Comparison of ENCODE assay signal across 15 cellular contexts in the genomic region with DNA sequence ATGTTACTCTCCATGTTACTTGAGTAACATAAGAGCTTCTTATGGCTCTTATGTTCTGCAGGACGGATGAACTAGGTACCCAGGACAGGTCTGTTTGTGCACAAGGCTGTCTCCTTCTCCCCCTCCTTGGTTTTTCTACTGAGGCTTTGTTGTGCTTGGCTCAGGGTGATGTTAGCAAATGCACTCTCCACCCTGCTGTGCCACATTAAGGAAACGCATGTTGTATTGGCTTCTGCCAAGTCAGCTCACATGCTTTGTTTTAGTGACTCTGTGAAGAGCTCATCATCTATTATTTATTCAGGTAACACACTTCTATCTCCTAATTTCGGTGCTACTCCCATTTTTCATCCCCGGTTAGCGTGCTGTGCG.
DNase-seq lines count a peak whose midpoint lies in the region; ATAC-seq and TF ChIP-seq lines count a peak whose summit lies in the region.
"Had no signal": no experiment of that assay in that cellular context is flagged by ENCODE, and none has a peak within 500 bp of the region (broad histone marks: within the 10 kb centered on the region; RNA-seq: fewer than 3 reads in every experiment).

No MANE protein-coding gene starts in this region.

- H3K4me3 ChIP-seq in prostate gland, result no peak overlapping the region
- H3K4me3 ChIP-seq: skin epidermis had no signal

- no peaks in the 10 kb centered on the region for H3K9me3 Mint-ChIP-seq in brain
- H3K9me3 Mint-ChIP-seq in activated T-helper 1 cell treated with anti-CD3 and anti-CD28 coated beads, Interleukin-12 subunit alpha, Interleukin-12 subunit beta, Interleukin-2, Interleukin-4 antibody, amounts not matched to agents 30 ng/mL and 10 ng/mL and 1 ng/mL, durations not matched to agents 14 hours and 24 hours and 36 hours, result no peaks in the 10 kb centered on the region
- H3K9me3 Mint-ChIP-seq in activated T-helper 17 cell treated with anti-CD3 and anti-CD28 coated beads, Interleukin-2, amount 50 U/mL, for 72 hours, result no peaks in the 10 kb centered on the region

- H3K36me3 Mint-ChIP-seq in brain, result peaks cover 5% of the 10 kb centered on the region
- peaks cover 17% of the 10 kb centered on the region for H3K36me3 Mint-ChIP-seq in activated T-helper 1 cell treated with anti-CD3 and anti-CD28 coated beads, Interleukin-12 subunit alpha, Interleukin-12 subunit beta, Interleukin-2, Interleukin-4 antibody, amounts not matched to agents 30 ng/mL and 10 ng/mL and 1 ng/mL, durations not matched to agents 14 hours and 24 hours and 36 hours (ENCODE audit: low read depth)
- peaks cover 5% of the 10 kb centered on the region for H3K36me3 Mint-ChIP-seq in activated T-helper 17 cell treated with anti-CD3 and anti-CD28 coated beads, Interleukin-2, amount 50 U/mL, for 72 hours (ENCODE audit: low read depth)

- ATAC-seq in activated T-helper 17 cell treated with anti-CD3 and anti-CD28 coated beads, Interleukin-2, amount 50 U/mL, for 72 hours (replicated peaks), result no peak

- intact Hi-C loops in prostate gland (cut with DNase I), result no loop called here
- intact Hi-C loops in activated T-helper 1 cell treated with anti-CD3 and anti-CD28 coated beads, Interleukin-12 subunit alpha, Interleukin-12 subunit beta, Interleukin-2, Interleukin-4 antibody, amounts not matched to agents 30 ng/mL and 10 ng/mL and 1 ng/mL, durations not matched to agents 14 hours and 24 hours and 36 hours (cut with micrococcal nuclease), result no loop called here

- H3K27ac Mint-ChIP-seq in brain, result peak overlapping the region in 4 of 5 experiments; percentile 24 to 63 (median 45)
- no peak overlapping the region for H3K27ac Mint-ChIP-seq in activated T-helper 1 cell treated with anti-CD3 and anti-CD28 coated beads, Interleukin-12 subunit alpha, Interleukin-12 subunit beta, Interleukin-2, Interleukin-4 antibody, amounts not matched to agents 30 ng/mL and 10 ng/mL and 1 ng/mL, durations not matched to agents 14 hours and 24 hours and 36 hours
- no peak overlapping the region for H3K27ac Mint-ChIP-seq in activated T-helper 17 cell treated with anti-CD3 and anti-CD28 coated beads, Interleukin-2, amount 50 U/mL, for 72 hours

- peaks cover 37% of the 10 kb centered on the region for H3K4me1 Mint-ChIP-seq in brain
- peaks cover 59% of the 10 kb centered on the region for H3K4me1 Mint-ChIP-seq in activated T-helper 1 cell treated with anti-CD3 and anti-CD28 coated beads, Interleukin-12 subunit alpha, Interleukin-12 subunit beta, Interleukin-2, Interleukin-4 antibody, amounts not matched to agents 30 ng/mL and 10 ng/mL and 1 ng/mL, durations not matched to agents 14 hours and 24 hours and 36 hours (ENCODE audit: low read depth)
- peaks cover 19% of the 10 kb centered on the region for H3K4me1 Mint-ChIP-seq in activated T-helper 17 cell treated with anti-CD3 and anti-CD28 coated beads, Interleukin-2, amount 50 U/mL, for 72 hours

- WGBS in prostate gland, result 37% methylated on average over 6 of the region's 6 CpGs

- no peaks in the 10 kb centered on the region for H3K27me3 ChIP-seq in prostate gland (replicated peaks; ENCODE audit: insufficient read depth)

- no peak for TF ChIP-seq POLR2A in prostate gland (IDR thresholded peaks at IDR 0.05)

- TF ChIP-seq CTCF in brain (conservative IDR thresholded peaks at IDR 0.05) (no peak), prostate gland (IDR thresholded peaks at IDR 0.05) (no peak)

- no peak overlapping the region for H3K4me3 Mint-ChIP-seq in brain
- no peak overlapping the region for H3K4me3 Mint-ChIP-seq in activated T-helper 1 cell treated with anti-CD3 and anti-CD28 coated beads, Interleukin-12 subunit alpha, Interleukin-12 subunit beta, Interleukin-2, Interleukin-4 antibody, amounts not matched to agents 30 ng/mL and 10 ng/mL and 1 ng/mL, durations not matched to agents 14 hours and 24 hours and 36 hours
- H3K4me3 Mint-ChIP-seq in activated T-helper 17 cell treated with anti-CD3 and anti-CD28 coated beads, Interleukin-2, amount 50 U/mL, for 72 hours, result no peak overlapping the region
- H3K4me3 Mint-ChIP-seq: activated CD4-positive, alpha-beta T cell treated with anti-CD3 and anti-CD28 coated beads, Interleukin-2, amount 10 ng/mL, durations not matched to agents 7 days and 5 days had no signal

- no peaks in the 10 kb centered on the region for H3K27me3 Mint-ChIP-seq in brain
- H3K27me3 Mint-ChIP-seq in activated T-helper 1 cell treated with anti-CD3 and anti-CD28 coated beads, Interleukin-12 subunit alpha, Interleukin-12 subunit beta, Interleukin-2, Interleukin-4 antibody, amounts not matched to agents 30 ng/mL and 10 ng/mL and 1 ng/mL, durations not matched to agents 14 hours and 24 hours and 36 hours (ENCODE audit: insufficient read depth), result no peaks in the 10 kb centered on the region
- H3K27me3 Mint-ChIP-seq in activated T-helper 17 cell treated with anti-CD3 and anti-CD28 coated beads, Interleukin-2, amount 50 U/mL, for 72 hours, result no peaks in the 10 kb centered on the region
- H3K27me3 Mint-ChIP-seq: activated CD4-positive, alpha-beta T cell treated with anti-CD3 and anti-CD28 coated beads, Interleukin-2, amount 10 ng/mL, durations not matched to agents 7 days and 5 days had no signal

- DNase-seq in NCI-H748 (lab: John Stamatoyannopoulos, UW; ENCODE audit: unreplicated experiment), result peak; percentile 66
- no peak for DNase-seq in NCI-H748 treated with DMSO at 0.1 percent for 48 hours (lab: John Stamatoyannopoulos, UW)
- DNase-seq in NCI-H2029 treated with DMSO at 0.1 percent for 48 hours (lab: John Stamatoyannopoulos, UW), result peak; percentile 95
- peak; percentile 74 for DNase-seq in prostate gland (ENCODE audit: low spot score)
- no peak for DNase-seq in NCI-H524 treated with DMSO at 0.1 percent for 48 hours (lab: John Stamatoyannopoulos, UW)
- no peak for DNase-seq in activated T-helper 1 cell treated with anti-CD3 and anti-CD28 coated beads, Interleukin-12 subunit alpha, Interleukin-12 subunit beta, Interleukin-2, Interleukin-4 antibody, amounts not matched to agents 30 ng/mL and 10 ng/mL and 1 ng/mL, durations not matched to agents 14 hours and 24 hours and 36 hours (ENCODE audit: low spot score)
- DNase-seq: ACHN; activated CD4-positive, alpha-beta T cell treated with anti-CD3 and anti-CD28 coated beads, Interleukin-2, amount 10 ng/mL, durations not matched to agents 7 days and 5 days; activated naive CD4-positive, alpha-beta T cell treated with Interleukin-2 at 50 U/mL for 16 hours; hippocampal formation; NCI-H524; SK-N-SH had no signal

- no peaks in the 10 kb centered on the region for H3K36me3 ChIP-seq in prostate gland

- no peaks in the 10 kb centered on the region for H3K9me3 ChIP-seq in prostate gland
- H3K9me3 ChIP-seq: SK-N-SH had no signal

- H3K27ac ChIP-seq in prostate gland, result peak overlapping the region; percentile 78 to 82

- peaks cover 18% of the 10 kb centered on the region for H3K4me1 ChIP-seq in prostate gland (replicated peaks)

Comparison
In these comparisons a context has a peak if more than half of its experiments do, and no peak if none do; other contexts are left out.
1. DNase-seq: peak in NCI-H748 (single experiment), NCI-H2029 treated with DMSO at 0.1 percent for 48 hours (single experiment) and prostate gland (single experiment); none in NCI-H748 treated with DMSO at 0.1 percent for 48 hours (single experiment), NCI-H524 treated with DMSO at 0.1 percent for 48 hours (single experiment) and activated T-helper 1 cell treated with anti-CD3 and anti-CD28 coated beads, Interleukin-12 subunit alpha, Interleukin-12 subunit beta, Interleukin-2, Interleukin-4 antibody, amounts not matched to agents 30 ng/mL and 10 ng/mL and 1 ng/mL, durations not matched to agents 14 hours and 24 hours and 36 hours (single experiment).
2. H3K27ac Mint-ChIP-seq: peak in brain (4 of 5); none in activated T-helper 1 cell treated with anti-CD3 and anti-CD28 coated beads, Interleukin-12 subunit alpha, Interleukin-12 subunit beta, Interleukin-2, Interleukin-4 antibody, amounts not matched to agents 30 ng/mL and 10 ng/mL and 1 ng/mL, durations not matched to agents 14 hours and 24 hours and 36 hours (single experiment) and activated T-helper 17 cell treated with anti-CD3 and anti-CD28 coated beads, Interleukin-2, amount 50 U/mL, for 72 hours (single experiment).